In the genomic region with DNA sequence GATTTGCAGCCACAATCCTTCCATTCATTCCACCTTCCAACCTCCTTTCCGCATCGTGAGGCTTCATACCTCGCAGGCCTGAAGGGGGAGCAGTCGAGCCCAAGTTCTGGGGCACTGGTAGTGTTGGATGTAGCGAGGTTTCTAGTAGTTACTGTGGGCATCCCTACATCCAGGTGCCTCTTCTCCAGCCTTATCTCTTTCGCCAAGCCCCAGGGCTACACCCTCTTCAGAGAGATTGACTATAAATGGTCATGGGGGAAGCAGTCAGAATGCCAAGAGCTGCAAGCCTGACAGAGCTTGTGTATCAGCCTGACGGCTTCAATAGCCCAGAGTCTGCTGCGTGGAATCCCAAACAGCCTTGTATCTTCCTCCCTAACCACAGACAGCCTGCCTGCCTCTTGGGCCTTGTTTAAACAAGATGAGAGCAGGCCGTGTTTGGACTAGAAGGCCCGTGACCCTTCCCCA, we compare ENCODE assay signal across 8 cellular contexts. TPM values are rescaled to one million over a fixed set of nuclear protein-coding genes. Genes with fewer than 3 reads are reported as not detected.
DNase-seq lines count a peak whose midpoint lies in the region; ATAC-seq and TF ChIP-seq lines count a peak whose summit lies in the region.

No MANE protein-coding gene starts in this region.

- no peak overlapping the region for H3K4me3 Mint-ChIP-seq in activated naive CD4-positive, alpha-beta T cell treated with anti-CD3 and anti-CD28 coated beads, Interleukin-2, amount 10 ng/mL, durations not matched to agents 7 days and 5 days

- no peak for ATAC-seq in HG03095 (IDR thresholded peaks at IDR 0.05; ENCODE audit: unreplicated experiment)
- ATAC-seq in GM18517 (IDR thresholded peaks at IDR 0.05; ENCODE audit: unreplicated experiment) = no peak

- H3K36me3 ChIP-seq in H7 (replicated peaks; ENCODE audit: control insufficient read depth, insufficient read depth, low read length) = no peaks in the 10 kb centered on the region

- peak; percentile 46 for TF ChIP-seq CTCF in AG09319 (IDR thresholded peaks at IDR 0.05; ENCODE audit: low read depth, low read length)

- H3K27ac Mint-ChIP-seq in activated naive CD4-positive, alpha-beta T cell treated with anti-CD3 and anti-CD28 coated beads, Interleukin-2, amount 10 ng/mL, durations not matched to agents 7 days and 5 days = no peak overlapping the region

- no peaks in the 10 kb centered on the region for H3K36me3 Mint-ChIP-seq in activated naive CD4-positive, alpha-beta T cell treated with anti-CD3 and anti-CD28 coated beads, Interleukin-2, amount 10 ng/mL, durations not matched to agents 7 days and 5 days

- no peak for DNase-seq in AG09319 (ENCODE audit: extremely low read depth, low read depth)
- peak; percentile 73 for DNase-seq in H7
- peak; percentile 43 for DNase-seq in activated naive CD4-positive, alpha-beta T cell treated with anti-CD3 and anti-CD28 coated beads, Interleukin-2, amount 10 ng/mL, durations not matched to agents 7 days and 5 days
- DNase-seq in iris pigment epithelial cell (ENCODE audit: low read depth) = peak; percentile 92
- DNase-seq in superior temporal gyrus (ENCODE audit: extremely low spot score) = peak; percentile 33
- DNase-seq in foreskin melanocyte = no peak

- no peaks in the 10 kb centered on the region for H3K27me3 ChIP-seq in H7 (ENCODE audit: control insufficient read depth, insufficient read depth, low read length)

- no peak overlapping the region for H3K4me3 ChIP-seq in H7 (ENCODE audit: insufficient read depth, low read depth, low read length)

- H3K27me3 Mint-ChIP-seq in activated naive CD4-positive, alpha-beta T cell treated with anti-CD3 and anti-CD28 coated beads, Interleukin-2, amount 10 ng/mL, durations not matched to agents 7 days and 5 days = peaks cover 36% of the 10 kb centered on the region

- CTCF ChIA-PET in activated naive CD4-positive, alpha-beta T cell treated with anti-CD3 and anti-CD28 coated beads, Interleukin-2, amount 10 ng/mL, durations not matched to agents 7 days and 5 days (lab: Charles Lee) = interaction anchor here (0.6 to 2.9 kb wide), 13 partner anchors 10 to 382 kb away, joined by 3 to 25 read pairs (median 3); no protein-coding TSS in a partner anchor

- no peaks in the 10 kb centered on the region for H3K4me1 Mint-ChIP-seq in activated naive CD4-positive, alpha-beta T cell treated with anti-CD3 and anti-CD28 coated beads, Interleukin-2, amount 10 ng/mL, durations not matched to agents 7 days and 5 days

- H3K9me3 Mint-ChIP-seq in activated naive CD4-positive, alpha-beta T cell treated with anti-CD3 and anti-CD28 coated beads, Interleukin-2, amount 10 ng/mL, durations not matched to agents 7 days and 5 days = no peaks in the 10 kb centered on the region

RNA-seq across cellular contexts. Expression of a gene that starts 28.9 kb away (rescaled TPM):
- 17.6 and 24.3 TPM in 2 replicates for total RNA-seq in H7 (2014; rRNA removed; shearing (Covaris generic))

Comparison
In these comparisons a context has a peak if more than half of its experiments do, and no peak if none do; other contexts are left out.
1. DNase-seq: peak in H7 (single experiment), activated naive CD4-positive, alpha-beta T cell treated with anti-CD3 and anti-CD28 coated beads, Interleukin-2, amount 10 ng/mL, durations not matched to agents 7 days and 5 days (single experiment), iris pigment epithelial cell (single experiment) and superior temporal gyrus (single experiment); none in AG09319 (single experiment) and foreskin melanocyte (single experiment).